ENCODE assay signal across 6 cellular contexts in the genomic region with DNA sequence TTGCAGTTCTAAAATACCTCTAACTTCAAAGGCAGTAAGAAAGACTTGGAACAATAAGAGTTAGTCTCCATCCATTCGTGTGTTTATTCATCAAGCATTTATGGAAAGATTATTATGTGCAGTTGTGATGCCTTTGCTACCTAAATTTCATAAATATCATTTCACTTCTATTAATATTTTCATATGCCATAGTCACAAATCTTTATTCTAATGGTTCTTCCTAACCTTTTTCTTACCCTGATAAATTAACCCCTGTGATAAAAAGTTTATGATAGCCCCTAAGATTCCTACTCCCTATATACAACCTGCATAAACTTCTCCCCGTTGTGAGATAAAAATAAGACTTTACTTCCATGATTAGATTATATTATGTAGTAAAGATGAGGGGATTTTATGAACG.
"Had no signal": no experiment of that assay in that cellular context is flagged by ENCODE, and none has a peak within 500 bp of the region (broad histone marks: within the 10 kb centered on the region; RNA-seq: fewer than 3 reads in every experiment).

No MANE protein-coding gene starts in this region.

- FAIRE-seq: GM12891, GM12892, GM18507, GM19239 had no signal

- DNase-seq: GDM1, GF-D8 had no signal
